In genomic region chr20:63754008-63754407, GRCh38 we compare ENCODE assay signal across 18 cellular contexts. TPM values are rescaled to one million over a fixed set of nuclear protein-coding genes. Genes with fewer than 3 reads are reported as not detected.
"Had no signal": no experiment of that assay in that cellular context is flagged by ENCODE, and none has a peak within 500 bp of the region (broad histone marks: within the 10 kb centered on the region; RNA-seq: fewer than 3 reads in every experiment).

No MANE protein-coding gene starts in this region.

- H3K36me3 Mint-ChIP-seq: activated naive CD4-positive, alpha-beta T cell treated with anti-CD3 and anti-CD28 coated beads, Interleukin-2, amount 10 ng/mL, durations not matched to agents 7 days and 5 days; naive thymus-derived CD4-positive, alpha-beta T cell; T-cell had no signal

- DNase-seq: activated CD4-positive, alpha-beta T cell treated with anti-CD3 and anti-CD28 coated beads for 36 hours; activated CD8-positive, alpha-beta memory T cell treated with anti-CD3 and anti-CD28 coated beads for 24 hours; activated naive CD4-positive, alpha-beta T cell treated with anti-CD3 and anti-CD28 coated beads, Interleukin-2, amount 10 ng/mL, durations not matched to agents 7 days and 5 days; colonic mucosa; effector CD8-positive, alpha-beta T cell; gastrocnemius medialis; hippocampal formation; naive thymus-derived CD4-positive, alpha-beta T cell; sigmoid colon; stimulated activated CD4-positive, alpha-beta T cell treated with anti-CD3 and anti-CD28 coated beads, Interleukin-4, amount 100 ng/mL, for 1 hour; stimulated activated CD8-positive, alpha-beta memory T cell treated with anti-CD3 and anti-CD28 coated beads, Interleukin-4, amount 100 ng/mL, for 48 hours; T-cell; testis; WERI-Rb-1 had no signal

- H3K4me3 Mint-ChIP-seq: activated CD4-positive, alpha-beta T cell treated with anti-CD3 and anti-CD28 coated beads for 36 hours; activated naive CD4-positive, alpha-beta T cell treated with anti-CD3 and anti-CD28 coated beads, Interleukin-2, amount 10 ng/mL, durations not matched to agents 7 days and 5 days; activated T-helper 17 cell treated with anti-CD3 and anti-CD28 coated beads, Interleukin-2, amount 50 U/mL, for 72 hours; stimulated activated naive CD8-positive, alpha-beta T cell treated with anti-CD3 and anti-CD28 coated beads, Interleukin-15, Interleukin-2, amounts not matched to agents 100 ng/mL and 50 ng/mL, for 24 hours; T-cell had no signal

- H3K9me3 ChIP-seq: colonic mucosa, gastrocnemius medialis, psoas muscle, sigmoid colon, testis had no signal

- H3K27ac Mint-ChIP-seq: activated CD4-positive, alpha-beta T cell treated with anti-CD3 and anti-CD28 coated beads for 36 hours; activated T-helper 17 cell treated with anti-CD3 and anti-CD28 coated beads, Interleukin-2, amount 50 U/mL, for 72 hours; stimulated activated naive CD8-positive, alpha-beta T cell treated with anti-CD3 and anti-CD28 coated beads, Interleukin-15, Interleukin-2, amounts not matched to agents 100 ng/mL and 50 ng/mL, for 24 hours had no signal

- H3K4me1 ChIP-seq: colonic mucosa, gastrocnemius medialis, psoas muscle, sigmoid colon, testis had no signal

- H3K27ac ChIP-seq: colonic mucosa, gastrocnemius medialis, psoas muscle, sigmoid colon, testis, WERI-Rb-1 had no signal

- H3K27me3 Mint-ChIP-seq: activated CD4-positive, alpha-beta T cell treated with anti-CD3 and anti-CD28 coated beads for 36 hours; activated T-helper 17 cell treated with anti-CD3 and anti-CD28 coated beads, Interleukin-2, amount 50 U/mL, for 72 hours; stimulated activated naive CD8-positive, alpha-beta T cell treated with anti-CD3 and anti-CD28 coated beads, Interleukin-15, Interleukin-2, amounts not matched to agents 100 ng/mL and 50 ng/mL, for 24 hours; T-cell had no signal

- H3K9me3 Mint-ChIP-seq: activated naive CD4-positive, alpha-beta T cell treated with anti-CD3 and anti-CD28 coated beads, Interleukin-2, amount 10 ng/mL, durations not matched to agents 7 days and 5 days; activated T-helper 17 cell treated with anti-CD3 and anti-CD28 coated beads, Interleukin-2, amount 50 U/mL, for 72 hours; stimulated activated naive CD8-positive, alpha-beta T cell treated with anti-CD3 and anti-CD28 coated beads, Interleukin-15, Interleukin-2, amounts not matched to agents 100 ng/mL and 50 ng/mL, for 24 hours; T-cell had no signal

- H3K27me3 ChIP-seq: colonic mucosa, gastrocnemius medialis, sigmoid colon, testis had no signal

- ATAC-seq: activated CD4-positive, alpha-beta T cell treated with anti-CD3 and anti-CD28 coated beads for 36 hours; activated T-helper 17 cell treated with anti-CD3 and anti-CD28 coated beads, Interleukin-2, amount 50 U/mL, for 72 hours; gastrocnemius medialis; naive thymus-derived CD4-positive, alpha-beta T cell; T-cell had no signal

RNA-seq across cellular contexts. Expression of gene TNFRSF6B, which starts 57.6 kb away (rescaled TPM):
- total RNA-seq: activated T-helper 17 cell treated with anti-CD3 and anti-CD28 coated beads, Interleukin-2, amount 50 U/mL, for 72 hours; mononuclear cell had no signal
